ENCODE assay signal across 35 cellular contexts in genomic region chr4:22531638-22532037, GRCh38. TPM values are rescaled to one million over a fixed set of nuclear protein-coding genes. Genes with fewer than 3 reads are reported as not detected.
"Had no signal": no experiment of that assay in that cellular context is flagged by ENCODE, and none has a peak within 500 bp of the region (broad histone marks: within the 10 kb centered on the region; RNA-seq: fewer than 3 reads in every experiment).

No MANE protein-coding gene starts in this region.

- H3K4me3 Mint-ChIP-seq: activated B cell treated with CpG ODN at 0.5 μM for 24 hours; activated CD4-positive, alpha-beta memory T cell treated with anti-CD3 and anti-CD28 coated beads for 36 hours; activated CD4-positive, alpha-beta T cell treated with anti-CD3 and anti-CD28 coated beads, Interleukin-2, amount 10 ng/mL, durations not matched to agents 24 days and 14 days; activated CD8-positive, alpha-beta T cell treated with anti-CD3 and anti-CD28 coated beads for 36 hours; activated naive CD4-positive, alpha-beta T cell treated with anti-CD3 and anti-CD28 coated beads for 36 hours; activated naive CD8-positive, alpha-beta T cell treated with anti-CD3 and anti-CD28 coated beads for 36 hours; activated T-cell treated with anti-CD3 and anti-CD28 coated beads, Interleukin-2, amount 50 U/mL, for 4 hours; activated T-cell treated with anti-CD3 and anti-CD28 coated beads, Interleukin-2, amount 50 U/mL, for 72 hours; activated T-helper 1 cell treated with anti-CD3 and anti-CD28 coated beads, Interleukin-12 subunit alpha, Interleukin-12 subunit beta, Interleukin-2, Interleukin-4 antibody, amounts not matched to agents 30 ng/mL and 10 ng/mL and 1 ng/mL, durations not matched to agents 14 hours and 24 hours and 36 hours; activated T-helper 17 cell treated with anti-CD3 and anti-CD28 coated beads, Interleukin-2, amount 50 U/mL, for 72 hours; central memory CD8-positive, alpha-beta T cell; T-helper 1 cell treated with Interleukin-12 subunit alpha and Interleukin-12 subunit beta and Interleukin-4 antibody, amounts not matched to agents 30 μg/mL and 1 μg/mL, for 36 hours; T-helper 2 cell treated with Interferon-gamma antibody and Interleukin-4, amounts not matched to agents 5 μg/mL and 100 μg/mL, for 36 hours had no signal

- H3K4me1 Mint-ChIP-seq: activated B cell treated with CpG ODN at 0.5 μM for 24 hours; activated CD4-positive, alpha-beta T cell treated with anti-CD3 and anti-CD28 coated beads, Interleukin-2, amount 10 ng/mL, durations not matched to agents 24 days and 14 days; activated naive CD8-positive, alpha-beta T cell treated with anti-CD3 and anti-CD28 coated beads for 36 hours; activated T-helper 17 cell treated with anti-CD3 and anti-CD28 coated beads, Interleukin-2, amount 50 U/mL, for 72 hours; central memory CD8-positive, alpha-beta T cell had no signal

- ATAC-seq: activated CD8-positive, alpha-beta T cell treated with anti-CD3 and anti-CD28 coated beads for 36 hours; activated naive CD4-positive, alpha-beta T cell treated with anti-CD3 and anti-CD28 coated beads, Interleukin-2, amount 50 U/mL, for 72 hours; activated T-cell treated with anti-CD3 and anti-CD28 coated beads, Interleukin-2, amount 50 U/mL, for 4 hours; activated T-cell treated with anti-CD3 and anti-CD28 coated beads, Interleukin-2, amount 50 U/mL, for 72 hours; activated T-helper 17 cell treated with anti-CD3 and anti-CD28 coated beads, Interleukin-2, amount 50 U/mL, for 72 hours had no signal

- H3K27ac Mint-ChIP-seq: activated B cell treated with CpG ODN at 0.5 μM for 24 hours; activated CD4-positive, alpha-beta memory T cell treated with anti-CD3 and anti-CD28 coated beads for 36 hours; activated CD4-positive, alpha-beta T cell treated with anti-CD3 and anti-CD28 coated beads, Interleukin-2, amount 10 ng/mL, durations not matched to agents 24 days and 14 days; activated CD8-positive, alpha-beta T cell treated with anti-CD3 and anti-CD28 coated beads for 36 hours; activated naive CD4-positive, alpha-beta T cell treated with anti-CD3 and anti-CD28 coated beads for 36 hours; activated naive CD4-positive, alpha-beta T cell treated with anti-CD3 and anti-CD28 coated beads, Interleukin-2, amount 50 U/mL, for 72 hours; activated naive CD8-positive, alpha-beta T cell treated with anti-CD3 and anti-CD28 coated beads for 36 hours; activated T-cell treated with anti-CD3 and anti-CD28 coated beads, Interleukin-2, amount 50 U/mL, for 72 hours; activated T-helper 1 cell treated with anti-CD3 and anti-CD28 coated beads, Interleukin-12 subunit alpha, Interleukin-12 subunit beta, Interleukin-2, Interleukin-4 antibody, amounts not matched to agents 30 ng/mL and 10 ng/mL and 1 ng/mL, durations not matched to agents 14 hours and 24 hours and 36 hours; activated T-helper 17 cell treated with anti-CD3 and anti-CD28 coated beads, Interleukin-2, amount 50 U/mL, for 72 hours; T-helper 1 cell treated with Interleukin-12 subunit alpha and Interleukin-12 subunit beta and Interleukin-4 antibody, amounts not matched to agents 30 μg/mL and 1 μg/mL, for 36 hours; T-helper 2 cell treated with Interferon-gamma antibody and Interleukin-4, amounts not matched to agents 5 μg/mL and 100 μg/mL, for 36 hours had no signal

- H3K27me3 ChIP-seq: adrenal gland, cardiac muscle cell had no signal

- H3K27ac ChIP-seq: adrenal gland, cardiac muscle cell, VCaP had no signal

- H3K36me3 ChIP-seq: adrenal gland, cardiac muscle cell had no signal

- DNase-seq: activated B cell treated with CpG ODN at 0.5 μM for 24 hours; activated CD4-positive, alpha-beta memory T cell treated with anti-CD3 and anti-CD28 coated beads for 36 hours; activated CD4-positive, alpha-beta T cell treated with anti-CD3 and anti-CD28 coated beads for 4 hours; activated CD4-positive, alpha-beta T cell treated with anti-CD3 and anti-CD28 coated beads, Interleukin-2, amount 10 ng/mL, durations not matched to agents 24 days and 14 days; activated CD4-positive, alpha-beta T cell treated with anti-CD3 and anti-CD28 coated beads, Interleukin-2, amount 50 U/mL, for 1 hour; activated CD4-positive, alpha-beta T cell treated with anti-CD3 and anti-CD28 coated beads, Interleukin-2, amount 50 U/mL, for 4 hours; activated CD4-positive, CD25-positive, alpha-beta regulatory T cell treated with anti-CD3 and anti-CD28 coated beads, Interleukin-2, amount 50 U/mL, for 72 hours; activated CD8-positive, alpha-beta memory T cell treated with anti-CD3 and anti-CD28 coated beads, Interleukin-2, amount 50 U/mL, for 4 hours; activated CD8-positive, alpha-beta T cell treated with anti-CD3 and anti-CD28 coated beads for 36 hours; activated effector memory CD4-positive, alpha-beta T cell treated with anti-CD3 and anti-CD28 coated beads, Interleukin-2, amount 50 U/mL, for 16 hours; activated gamma-delta T cell treated with Interleukin-2 at 50 U/mL for 16 hours; activated naive CD4-positive, alpha-beta T cell; activated naive CD4-positive, alpha-beta T cell treated with anti-CD3 and anti-CD28 coated beads for 36 hours; activated naive CD4-positive, alpha-beta T cell treated with anti-CD3 and anti-CD28 coated beads, Interleukin-2, amount 50 U/mL, for 16 hours; activated naive CD8-positive, alpha-beta T cell treated with anti-CD3 and anti-CD28 coated beads for 36 hours; activated T-cell treated with anti-CD3 and anti-CD28 coated beads for 4 hours; activated T-cell treated with anti-CD3 and anti-CD28 coated beads, Interleukin-2, amount 50 U/mL, for 1 hour; activated T-cell treated with anti-CD3 and anti-CD28 coated beads, Interleukin-2, amount 50 U/mL, for 4 hours; activated T-cell treated with anti-CD3 and anti-CD28 coated beads, Interleukin-2, amount 50 U/mL, for 72 hours; adrenal gland; amniotic stem cell; aorta; caudate nucleus; T-helper 1 cell; T-helper 2 cell; T-helper 9 cell had no signal

- H3K4me3 ChIP-seq: adrenal gland, cardiac muscle cell had no signal

- H3K27me3 Mint-ChIP-seq: activated B cell treated with CpG ODN at 0.5 μM for 24 hours; activated CD4-positive, alpha-beta memory T cell treated with anti-CD3 and anti-CD28 coated beads for 36 hours; activated CD4-positive, alpha-beta T cell treated with anti-CD3 and anti-CD28 coated beads, Interleukin-2, amount 10 ng/mL, durations not matched to agents 24 days and 14 days; activated CD8-positive, alpha-beta T cell treated with anti-CD3 and anti-CD28 coated beads for 36 hours; activated T-helper 17 cell treated with anti-CD3 and anti-CD28 coated beads, Interleukin-2, amount 50 U/mL, for 72 hours; brain; central memory CD8-positive, alpha-beta T cell had no signal

- H3K4me1 ChIP-seq: adrenal gland had no signal

RNA-seq across cellular contexts. Expression of gene ADGRA3, which starts 15.8 kb away (rescaled TPM):
- total RNA-seq: activated B cell treated with CpG ODN at 0.5 μM for 24 hours had no signal
